30 cellular contexts compared by ENCODE assay signal in genomic region chr1:109799445-109799844, GRCh38. TPM values are rescaled to one million over a fixed set of nuclear protein-coding genes. Genes with fewer than 3 reads are reported as not detected.
DNase-seq lines count a peak whose midpoint lies in the region; ATAC-seq and TF ChIP-seq lines count a peak whose summit lies in the region.
"Had no signal": no experiment of that assay in that cellular context is flagged by ENCODE, and none has a peak within 500 bp of the region (broad histone marks: within the 10 kb centered on the region; RNA-seq: fewer than 3 reads in every experiment).

No MANE protein-coding gene starts in this region.

- H3K27me3 ChIP-seq in KMS-11 (ENCODE audit: insufficient read depth, low read depth): no peaks in the 10 kb centered on the region
- H3K27me3 ChIP-seq in PC-9 (ENCODE audit: insufficient read depth, low read depth): no peaks in the 10 kb centered on the region
- H3K27me3 ChIP-seq: heart right ventricle, tibial nerve had no signal

- H2AFZ ChIP-seq in KMS-11 (ENCODE audit: low read depth) (no peak overlapping the region), PC-9 (no peak overlapping the region)

- H3K4me3 Mint-ChIP-seq in activated T-cell treated with anti-CD3 and anti-CD28 coated beads, Interleukin-2, amount 50 U/mL, for 24 hours: no peak overlapping the region
- no peak overlapping the region for H3K4me3 Mint-ChIP-seq in activated T-cell treated with anti-CD3 and anti-CD28 coated beads, Interleukin-2, amount 50 U/mL, for 4 hours
- H3K4me3 Mint-ChIP-seq in activated T-helper 17 cell treated with anti-CD3 and anti-CD28 coated beads, Interleukin-2, amount 50 U/mL, for 72 hours: no peak overlapping the region
- no peak overlapping the region for H3K4me3 Mint-ChIP-seq in stimulated activated effector memory CD8-positive, alpha-beta T cell treated with anti-CD3 and anti-CD28 coated beads, Interleukin-12 subunit alpha, Interleukin-12 subunit beta, amount 100 ng/mL, for 72 hours
- H3K4me3 Mint-ChIP-seq: brain; CD14-positive monocyte; stimulated activated naive CD8-positive, alpha-beta T cell treated with anti-CD3 and anti-CD28 coated beads, Interleukin-15, amount 100 ng/mL, for 72 hours had no signal

- H3K9me3 ChIP-seq in PC-9 (ENCODE audit: insufficient read depth, low read depth): no peaks in the 10 kb centered on the region
- H3K9me3 ChIP-seq: heart right ventricle, lower lobe of right lung, mucosa of descending colon, tibial nerve had no signal

- H3K36me3 Mint-ChIP-seq in activated T-cell treated with anti-CD3 and anti-CD28 coated beads, Interleukin-2, amount 50 U/mL, for 24 hours (ENCODE audit: low read depth): no peaks in the 10 kb centered on the region
- no peaks in the 10 kb centered on the region for H3K36me3 Mint-ChIP-seq in activated T-cell treated with anti-CD3 and anti-CD28 coated beads, Interleukin-2, amount 50 U/mL, for 4 hours (ENCODE audit: insufficient read depth)
- H3K36me3 Mint-ChIP-seq in activated T-helper 17 cell treated with anti-CD3 and anti-CD28 coated beads, Interleukin-2, amount 50 U/mL, for 72 hours (ENCODE audit: low read depth): no peaks in the 10 kb centered on the region
- peaks cover 12% of the 10 kb centered on the region for H3K36me3 Mint-ChIP-seq in stimulated activated effector memory CD8-positive, alpha-beta T cell treated with anti-CD3 and anti-CD28 coated beads, Interleukin-12 subunit alpha, Interleukin-12 subunit beta, amount 100 ng/mL, for 72 hours
- H3K36me3 Mint-ChIP-seq: brain; CD14-positive monocyte; natural killer cell treated with Interleukin-12 subunit alpha and Interleukin-12 subunit beta and Interleukin-15 and Interleukin-18, amount 100 ng/mL, for 72 hours had no signal

- H4K20me1 ChIP-seq in KMS-11 (ENCODE audit: insufficient read depth) (no peaks in the 10 kb centered on the region), PC-9 (ENCODE audit: insufficient read depth) (no peaks in the 10 kb centered on the region)

- H3K27ac Mint-ChIP-seq in activated T-cell treated with anti-CD3 and anti-CD28 coated beads, Interleukin-2, amount 50 U/mL, for 24 hours: no peak overlapping the region
- peak overlapping the region; percentile 15 for H3K27ac Mint-ChIP-seq in activated T-helper 17 cell treated with anti-CD3 and anti-CD28 coated beads, Interleukin-2, amount 50 U/mL, for 72 hours
- H3K27ac Mint-ChIP-seq in stimulated activated effector memory CD8-positive, alpha-beta T cell treated with anti-CD3 and anti-CD28 coated beads, Interleukin-12 subunit alpha, Interleukin-12 subunit beta, amount 100 ng/mL, for 72 hours: peak overlapping the region; percentile 14
- H3K27ac Mint-ChIP-seq: brain; stimulated activated naive CD8-positive, alpha-beta T cell treated with anti-CD3 and anti-CD28 coated beads, Interleukin-15, amount 100 ng/mL, for 72 hours had no signal

- H3K27ac ChIP-seq in KMS-11 (no peak overlapping the region), PC-9 (no peak overlapping the region)
- H3K27ac ChIP-seq: heart right ventricle, lower lobe of right lung, tibial nerve had no signal

- peaks cover 80% of the 10 kb centered on the region for H3K4me1 Mint-ChIP-seq in activated T-cell treated with anti-CD3 and anti-CD28 coated beads, Interleukin-2, amount 50 U/mL, for 24 hours (ENCODE audit: low read depth)
- peaks cover 73% of the 10 kb centered on the region for H3K4me1 Mint-ChIP-seq in activated T-cell treated with anti-CD3 and anti-CD28 coated beads, Interleukin-2, amount 50 U/mL, for 4 hours (ENCODE audit: low read depth)
- peaks cover 34% of the 10 kb centered on the region for H3K4me1 Mint-ChIP-seq in activated T-helper 17 cell treated with anti-CD3 and anti-CD28 coated beads, Interleukin-2, amount 50 U/mL, for 72 hours
- peaks cover 77% of the 10 kb centered on the region for H3K4me1 Mint-ChIP-seq in stimulated activated effector memory CD8-positive, alpha-beta T cell treated with anti-CD3 and anti-CD28 coated beads, Interleukin-12 subunit alpha, Interleukin-12 subunit beta, amount 100 ng/mL, for 72 hours

- DNase-seq in activated T-cell treated with anti-CD3 and anti-CD28 coated beads, Interleukin-2, amount 50 U/mL, for 24 hours: peak; percentile 12
- DNase-seq in activated T-cell treated with anti-CD3 and anti-CD28 coated beads, Interleukin-2, amount 50 U/mL, for 4 hours: no peak
- no peak for DNase-seq in stimulated activated effector memory CD8-positive, alpha-beta T cell treated with anti-CD3 and anti-CD28 coated beads, Interleukin-12 subunit alpha, Interleukin-12 subunit beta, amount 100 ng/mL, for 72 hours (ENCODE audit: low spot score in 2 of 2)
- DNase-seq in PC-9: no peak
- DNase-seq in NCI-H345 treated with DMSO at 0.1 percent for 48 hours (lab: John Stamatoyannopoulos, UW; ENCODE audit: unreplicated experiment): no peak
- no peak for DNase-seq in AG08396 (ENCODE audit: low spot score)
- DNase-seq: activated CD4-positive, alpha-beta T cell treated with anti-CD3 and anti-CD28 coated beads for 4 hours; Calu3; DMS79 treated with DMSO at 0.1 percent for 48 hours; heart right ventricle; kidney glomerular epithelial cell; NCI-H1092; NCI-H187; NCI-H2171; NCI-H69; RPMI8226; stimulated activated naive CD8-positive, alpha-beta T cell treated with anti-CD3 and anti-CD28 coated beads, Interleukin-15, amount 100 ng/mL, for 72 hours had no signal

- no peak for TF ChIP-seq CTCF in KMS-11 (conservative IDR thresholded peaks at IDR 0.05; ENCODE audit: low read depth, low read length)
- TF ChIP-seq CTCF in PC-9 (conservative IDR thresholded peaks at IDR 0.05): no peak

- CTCF ChIA-PET in PC-9 (lab: Charles Lee): no interaction called here

- no peaks in the 10 kb centered on the region for H3K9me3 Mint-ChIP-seq in activated T-cell treated with anti-CD3 and anti-CD28 coated beads, Interleukin-2, amount 50 U/mL, for 24 hours
- no peaks in the 10 kb centered on the region for H3K9me3 Mint-ChIP-seq in activated T-cell treated with anti-CD3 and anti-CD28 coated beads, Interleukin-2, amount 50 U/mL, for 4 hours
- no peaks in the 10 kb centered on the region for H3K9me3 Mint-ChIP-seq in activated T-helper 17 cell treated with anti-CD3 and anti-CD28 coated beads, Interleukin-2, amount 50 U/mL, for 72 hours
- H3K9me3 Mint-ChIP-seq in stimulated activated effector memory CD8-positive, alpha-beta T cell treated with anti-CD3 and anti-CD28 coated beads, Interleukin-12 subunit alpha, Interleukin-12 subunit beta, amount 100 ng/mL, for 72 hours: no peaks in the 10 kb centered on the region
- H3K9me3 Mint-ChIP-seq: brain; natural killer cell treated with Interleukin-12 subunit alpha and Interleukin-12 subunit beta and Interleukin-15 and Interleukin-18, amount 100 ng/mL, for 72 hours; stimulated activated naive CD8-positive, alpha-beta T cell treated with anti-CD3 and anti-CD28 coated beads, Interleukin-15, amount 100 ng/mL, for 72 hours had no signal

- H3K27me3 Mint-ChIP-seq in activated T-cell treated with anti-CD3 and anti-CD28 coated beads, Interleukin-2, amount 50 U/mL, for 24 hours: no peaks in the 10 kb centered on the region
- no peaks in the 10 kb centered on the region for H3K27me3 Mint-ChIP-seq in activated T-cell treated with anti-CD3 and anti-CD28 coated beads, Interleukin-2, amount 50 U/mL, for 4 hours (ENCODE audit: low read depth)
- no peaks in the 10 kb centered on the region for H3K27me3 Mint-ChIP-seq in activated T-helper 17 cell treated with anti-CD3 and anti-CD28 coated beads, Interleukin-2, amount 50 U/mL, for 72 hours
- H3K27me3 Mint-ChIP-seq: brain; stimulated activated naive CD8-positive, alpha-beta T cell treated with anti-CD3 and anti-CD28 coated beads, Interleukin-15, amount 100 ng/mL, for 72 hours had no signal

- intact Hi-C loops in PC-9 (cut with micrococcal nuclease; ENCODE audit: unreplicated experiment): no loop called here

- ATAC-seq in activated T-cell treated with anti-CD3 and anti-CD28 coated beads, Interleukin-2, amount 50 U/mL, for 4 hours: no peak
- ATAC-seq in activated T-helper 17 cell treated with anti-CD3 and anti-CD28 coated beads, Interleukin-2, amount 50 U/mL, for 72 hours (replicated peaks): no peak
- no peak for ATAC-seq in stimulated activated effector memory CD8-positive, alpha-beta T cell treated with anti-CD3 and anti-CD28 coated beads, Interleukin-12 subunit alpha, Interleukin-12 subunit beta, amount 100 ng/mL, for 72 hours
- ATAC-seq: heart right ventricle; lower lobe of right lung; mucosa of descending colon; natural killer cell treated with Interleukin-12 subunit alpha and Interleukin-12 subunit beta and Interleukin-15 and Interleukin-18, amount 100 ng/mL, for 72 hours; stimulated activated naive CD8-positive, alpha-beta T cell treated with anti-CD3 and anti-CD28 coated beads, Interleukin-15, amount 100 ng/mL, for 72 hours had no signal

- no peaks in the 10 kb centered on the region for H3K9me2 ChIP-seq in PC-9 (ENCODE audit: insufficient read depth)

- peaks cover 7% of the 10 kb centered on the region; the same call in 1 of the 2 replicates for H3F3A ChIP-seq in PC-9 (ENCODE audit: insufficient read depth, low read depth)

- H3K4me1 ChIP-seq in KMS-11 (ENCODE audit: low read depth, poor library complexity, severe bottlenecking) (peaks cover 84% of the 10 kb centered on the region), PC-9 (replicated peaks; ENCODE audit: insufficient read depth) (peaks cover 8% of the 10 kb centered on the region)

- H3K4me3 ChIP-seq in KMS-11 (IDR thresholded peaks at IDR 0.05; ENCODE audit: insufficient read depth, low read depth, low read length) (no peak overlapping the region), PC-9 (no peak overlapping the region)
- H3K4me3 ChIP-seq: HAP-1, heart right ventricle, lower lobe of right lung, mucosa of descending colon, tibial nerve had no signal

- H3K36me3 ChIP-seq in KMS-11 (ENCODE audit: insufficient read depth) (no peaks in the 10 kb centered on the region), PC-9 (ENCODE audit: low read depth) (no peaks in the 10 kb centered on the region)
- H3K36me3 ChIP-seq: HAP-1, heart right ventricle, lower lobe of right lung, tibial nerve had no signal

- H3K4me2 ChIP-seq in KMS-11 (0 out of 2 replicates have a peak overlapping the region, but pooled peaks have one; percentile 4), PC-9 (no peak overlapping the region)

- H3K79me2 ChIP-seq in KMS-11 (ENCODE audit: insufficient read depth, low read depth): no peaks in the 10 kb centered on the region
- no peaks in the 10 kb centered on the region for H3K79me2 ChIP-seq in PC-9 (ENCODE audit: low read depth)

- BruUV-seq in PC-9 (replicated peaks; lab: Mats Ljungman, UMichigan): no TSS peak

- H3K9ac ChIP-seq in KMS-11: no peak overlapping the region

- POLR2A ChIA-PET in PC-9 (lab: Charles Lee; ENCODE audit: unreplicated experiment): no interaction called here

RNA-seq across cellular contexts. Expression of gene EPS8L3, which starts 35.7 kb away (rescaled TPM):
- total RNA-seq in activated T-cell treated with anti-CD3 and anti-CD28 coated beads, Interleukin-2, amount 50 U/mL, for 4 hours: not detected
- not detected for total RNA-seq in activated T-helper 17 cell treated with anti-CD3 and anti-CD28 coated beads, Interleukin-2, amount 50 U/mL, for 72 hours
- 0.68 and 1.2 TPM in 2 replicates for total RNA-seq in PC-9 (2021)
- total RNA-seq: chondrocyte; endothelial cell of umbilical vein; lower lobe of right lung; natural killer cell treated with Interleukin-12 subunit alpha and Interleukin-12 subunit beta and Interleukin-15 and Interleukin-18, amount 100 ng/mL, for 72 hours; omental fat pad; SK-MEL-5; tibial nerve had no signal

RNA-seq across cellular contexts. Expression of gene GSTM3, which starts 58.6 kb away (rescaled TPM):
- total RNA-seq in activated T-cell treated with anti-CD3 and anti-CD28 coated beads, Interleukin-2, amount 50 U/mL, for 4 hours: 10 to 100 TPM; 11.5 to 21.6 (median 11.7) TPM
- 10 to 100 TPM in 1 of 2 donors, 1 to 10 TPM in 1; 8.9 to 30.2 TPM for total RNA-seq in activated T-helper 17 cell treated with anti-CD3 and anti-CD28 coated beads, Interleukin-2, amount 50 U/mL, for 72 hours
- 101 and 110 TPM in 2 replicates for total RNA-seq in PC-9 (2021)
